In genomic region chr11:17163742-17164141, GRCh38 we compare ENCODE assay signal across 28 cellular contexts. TPM values are rescaled to one million over a fixed set of nuclear protein-coding genes. Genes with fewer than 3 reads are reported as not detected.
DNase-seq lines count a peak whose midpoint lies in the region; ATAC-seq, FAIRE-seq and TF ChIP-seq lines count a peak whose summit lies in the region.
"Had no signal": no experiment of that assay in that cellular context is flagged by ENCODE, and none has a peak within 500 bp of the region (broad histone marks: within the 10 kb centered on the region; RNA-seq: fewer than 3 reads in every experiment).

No MANE protein-coding gene starts in this region.

- CTCF ChIA-PET in K562 (lab: Yijun Ruan, JAX; ENCODE audit: low intra/inter-chr PET ratio), result no interaction called here
- CTCF ChIA-PET in activated CD4-positive, alpha-beta T cell treated with anti-CD3 and anti-CD28 coated beads, Interleukin-2, amount 10 ng/mL, durations not matched to agents 7 days and 5 days (lab: Charles Lee), result interaction anchor here (1.0 kb wide), 1 partner anchor 14 kb away, joined by 6 read pairs; no protein-coding TSS in a partner anchor

- H3K9me3 ChIP-seq in K562 (replicated peaks; ENCODE audit: control insufficient read depth, insufficient read depth, low read depth, low read length), result no peaks in the 10 kb centered on the region
- H3K9me3 ChIP-seq: gastrocnemius medialis, vagina had no signal

- peaks cover 61% of the 10 kb centered on the region for H3K4me1 Mint-ChIP-seq in stimulated activated memory B cell treated with anti-CD40 and anti-IgM and Interleukin-4, amounts not matched to agents 10 μg/mL and 1 μg/mL and 100 μg/mL, for 72 hours
- peaks cover 30% of the 10 kb centered on the region for H3K4me1 Mint-ChIP-seq in activated CD4-positive, alpha-beta T cell treated with anti-CD3 and anti-CD28 coated beads, Interleukin-2, amount 10 ng/mL, durations not matched to agents 7 days and 5 days

- no peak overlapping the region for H2AFZ ChIP-seq in K562 (ENCODE audit: low read depth, low read length)
- H2AFZ ChIP-seq: hepatocyte had no signal

- H3K79me2 ChIP-seq in K562 (ENCODE audit: control insufficient read depth, insufficient read depth, low read length), result peaks cover 40% of the 10 kb centered on the region

- 0 out of 2 replicates have a peak, but pooled peaks cover 3% of the 10 kb centered on the region for H4K20me1 ChIP-seq in K562 (replicated peaks; ENCODE audit: control insufficient read depth, insufficient read depth, low read length)

- TF ChIP-seq CTCF in K562 (IDR thresholded peaks at IDR 0.05 in 2 of 3, conservative IDR thresholded peaks at IDR 0.05 in 1 of 3; ENCODE audit: insufficient read depth in 2 of 3, low read depth in 1 of 3, low read length in 3 of 3), result no peak

- H3K9me1 ChIP-seq in K562 (ENCODE audit: control insufficient read depth, insufficient read depth, low read length), result no peaks in the 10 kb centered on the region

- POLR2A ChIA-PET in K562 (lab: Yijun Ruan, JAX), result no interaction called here
- POLR2A ChIA-PET in activated CD4-positive, alpha-beta T cell treated with anti-CD3 and anti-CD28 coated beads, Interleukin-2, amount 10 ng/mL, durations not matched to agents 7 days and 5 days (lab: Charles Lee), result interaction anchor here (0.6 kb wide), 1 partner anchor 29 kb away, joined by 3 read pairs; no protein-coding TSS in a partner anchor

- H3K9ac ChIP-seq in K562 (ENCODE audit: insufficient read depth in 1 of 2, low read depth in 2 of 2, low read length in 2 of 2), result no peak overlapping the region

- intact Hi-C loops in K562 (cut with micrococcal nuclease), result no loop called here

- no peaks in the 10 kb centered on the region for H3K27me3 Mint-ChIP-seq in stimulated activated memory B cell treated with anti-CD40 and anti-IgM and Interleukin-4, amounts not matched to agents 10 μg/mL and 1 μg/mL and 100 μg/mL, for 72 hours
- H3K27me3 Mint-ChIP-seq in activated CD4-positive, alpha-beta T cell treated with anti-CD3 and anti-CD28 coated beads, Interleukin-2, amount 10 ng/mL, durations not matched to agents 7 days and 5 days, result no peaks in the 10 kb centered on the region
- H3K27me3 Mint-ChIP-seq: activated naive CD8-positive, alpha-beta T cell treated with anti-CD3 and anti-CD28 coated beads, Interleukin-2, amount 50 U/mL, for 24 hours; CD4-positive, alpha-beta memory T cell; central memory CD8-positive, alpha-beta T cell; stimulated activated naive B cell treated with anti-CD40 and anti-IgM and Interleukin-4, amounts not matched to agents 10 μg/mL and 1 μg/mL and 100 μg/mL, for 72 hours had no signal

- peaks cover 4% of the 10 kb centered on the region; the same call in 1 of the 3 replicates for H3K36me3 ChIP-seq in K562 (ENCODE audit: control insufficient read depth, insufficient read depth, low read length)

- H3K36me3 Mint-ChIP-seq in stimulated activated memory B cell treated with anti-CD40 and anti-IgM and Interleukin-4, amounts not matched to agents 10 μg/mL and 1 μg/mL and 100 μg/mL, for 72 hours, result peaks cover 43% of the 10 kb centered on the region
- H3K36me3 Mint-ChIP-seq in activated CD4-positive, alpha-beta T cell treated with anti-CD3 and anti-CD28 coated beads, Interleukin-2, amount 10 ng/mL, durations not matched to agents 7 days and 5 days (ENCODE audit: low read depth), result peaks cover 17% of the 10 kb centered on the region

- ATAC-seq in K562 (no peak), HG02885 (IDR thresholded peaks at IDR 0.05; ENCODE audit: poor library complexity, unreplicated experiment) (no peak)
- no peak for ATAC-seq in stimulated activated memory B cell treated with anti-CD40 and anti-IgM and Interleukin-4, amounts not matched to agents 10 μg/mL and 1 μg/mL and 100 μg/mL, for 72 hours
- ATAC-seq: activated naive CD8-positive, alpha-beta T cell treated with anti-CD3 and anti-CD28 coated beads, Interleukin-2, amount 50 U/mL, for 24 hours; gastrocnemius medialis had no signal

- FAIRE-seq in K562 (lab: Jason Lieb, UNC), result no peak
- FAIRE-seq: endometrium had no signal

- no peak for TF ChIP-seq RAD21 in K562 (CRISPR knock-in tag; conservative IDR thresholded peaks at IDR 0.05 in 1 of 2, IDR thresholded peaks at IDR 0.05 in 1 of 2)

- DNase-seq in SIG-M5 treated with dmso at 0.1 percent for 504 hours (lab: John Stamatoyannopoulos, UW; ENCODE audit: unreplicated experiment) (peak; percentile 1), SIG-M5 (lab: John Stamatoyannopoulos, UW) (no peak), NOMO-1 treated with DMSO at 0.1 percent for 48 hours (lab: John Stamatoyannopoulos, UW; ENCODE audit: unreplicated experiment) (peak; percentile 49), K562 (ENCODE audit: extremely low read depth in 1 of 4, low spot score in 3 of 4) (no peak)
- DNase-seq in stimulated activated CD4-positive, alpha-beta T cell treated with anti-CD3 and anti-CD28 coated beads, Interleukin-2, amount 100 ng/mL, for 48 hours, result no peak
- DNase-seq in activated CD4-positive, alpha-beta T cell treated with anti-CD3 and anti-CD28 coated beads, Interleukin-2, amount 10 ng/mL, durations not matched to agents 7 days and 5 days, result no peak
- DNase-seq: activated CD4-positive, alpha-beta T cell treated with anti-CD3 and anti-CD28 coated beads for 4 hours; activated naive CD8-positive, alpha-beta T cell treated with anti-CD3 and anti-CD28 coated beads, Interleukin-2, amount 50 U/mL, for 24 hours; activated T-cell treated with anti-CD3 and anti-CD28 coated beads, Interleukin-2, amount 50 U/mL, for 1 hour; CD4-positive, alpha-beta memory T cell; gastrocnemius medialis; Karpas-422; NCI-H1048; NCI-H1694 treated with DMSO at 0.1 percent for 48 hours; NCI-H2171 treated with DMSO at 0.1 percent for 48 hours; NCI-H524 treated with DMSO at 0.1 percent for 48 hours; RPMI8226; stimulated activated naive B cell treated with anti-CD40 and anti-IgM and Interleukin-4, amounts not matched to agents 10 μg/mL and 1 μg/mL and 100 μg/mL, for 72 hours; T-helper 2 cell had no signal

- TF ChIP-seq POLR2A in K562 (conservative IDR thresholded peaks at IDR 0.05), result no peak

- BruUV-seq in K562 (replicated peaks; lab: Mats Ljungman, UMichigan), result no TSS peak

- peak overlapping the region; percentile 46 for H3K27ac Mint-ChIP-seq in stimulated activated memory B cell treated with anti-CD40 and anti-IgM and Interleukin-4, amounts not matched to agents 10 μg/mL and 1 μg/mL and 100 μg/mL, for 72 hours
- no peak overlapping the region for H3K27ac Mint-ChIP-seq in activated CD4-positive, alpha-beta T cell treated with anti-CD3 and anti-CD28 coated beads, Interleukin-2, amount 10 ng/mL, durations not matched to agents 7 days and 5 days
- H3K27ac Mint-ChIP-seq: activated naive CD8-positive, alpha-beta T cell treated with anti-CD3 and anti-CD28 coated beads, Interleukin-2, amount 50 U/mL, for 24 hours; stimulated activated naive B cell treated with anti-CD40 and anti-IgM and Interleukin-4, amounts not matched to agents 10 μg/mL and 1 μg/mL and 100 μg/mL, for 72 hours had no signal

- peaks cover 0 to 22% of the 10 kb centered on the region in 2 experiments; a peak in 4 of 5 replicates for H3K4me1 ChIP-seq in K562 (replicated peaks in 1 of 2; ENCODE audit: control insufficient read depth in 2 of 2, insufficient read depth in 2 of 2, low read length in 2 of 2)

- in situ Hi-C loops in K562 (cut with MboI), result no loop called here

- H3K4me3 ChIP-seq in K562, result no peak overlapping the region
- H3K4me3 ChIP-seq: gastrocnemius medialis, hepatocyte, smooth muscle cell, vagina had no signal

- H3K4me2 ChIP-seq in K562 (ENCODE audit: insufficient read depth, low read length), result no peak overlapping the region
- H3K4me2 ChIP-seq: smooth muscle cell had no signal

- no peak overlapping the region for H3K27ac ChIP-seq in K562 (ENCODE audit: extremely low read depth, low read depth, low read length)
- H3K27ac ChIP-seq: 22Rv1, vagina, VCaP had no signal

- no peaks in the 10 kb centered on the region for H3K9me3 Mint-ChIP-seq in stimulated activated memory B cell treated with anti-CD40 and anti-IgM and Interleukin-4, amounts not matched to agents 10 μg/mL and 1 μg/mL and 100 μg/mL, for 72 hours
- no peaks in the 10 kb centered on the region for H3K9me3 Mint-ChIP-seq in activated CD4-positive, alpha-beta T cell treated with anti-CD3 and anti-CD28 coated beads, Interleukin-2, amount 10 ng/mL, durations not matched to agents 7 days and 5 days
- H3K9me3 Mint-ChIP-seq: activated naive CD8-positive, alpha-beta T cell treated with anti-CD3 and anti-CD28 coated beads, Interleukin-2, amount 50 U/mL, for 24 hours; CD4-positive, alpha-beta memory T cell; central memory CD8-positive, alpha-beta T cell had no signal

- H3K27me3 ChIP-seq in K562 (ENCODE audit: control insufficient read depth in 2 of 2, insufficient read depth in 2 of 2, low read length in 2 of 2), result no peaks in the 10 kb centered on the region
- H3K27me3 ChIP-seq: gastrocnemius medialis, hepatocyte, vagina had no signal

- 71% methylated on average over 2 of the region's 2 CpGs for WGBS in K562 (ENCODE audit: insufficient coverage, low coverage, missing lambda C conversion rate)

- TF ChIP-seq EP300 in K562 (IDR thresholded peaks at IDR 0.05; ENCODE audit: low read length), result no peak

- no peak overlapping the region for H3K4me3 Mint-ChIP-seq in stimulated activated memory B cell treated with anti-CD40 and anti-IgM and Interleukin-4, amounts not matched to agents 10 μg/mL and 1 μg/mL and 100 μg/mL, for 72 hours
- no peak overlapping the region for H3K4me3 Mint-ChIP-seq in activated CD4-positive, alpha-beta T cell treated with anti-CD3 and anti-CD28 coated beads, Interleukin-2, amount 10 ng/mL, durations not matched to agents 7 days and 5 days
- H3K4me3 Mint-ChIP-seq: activated naive CD8-positive, alpha-beta T cell treated with anti-CD3 and anti-CD28 coated beads, Interleukin-2, amount 50 U/mL, for 24 hours; CD4-positive, alpha-beta memory T cell; central memory CD8-positive, alpha-beta T cell; stimulated activated naive B cell treated with anti-CD40 and anti-IgM and Interleukin-4, amounts not matched to agents 10 μg/mL and 1 μg/mL and 100 μg/mL, for 72 hours had no signal

RNA-seq across cellular contexts. Expression of gene PIK3C2A, which starts 44.0 kb away (rescaled TPM):
- total RNA-seq in K562 (2011; cell fraction: chromatin; rRNA removed; ENCODE audit: low replicate concordance), result 28.0 and 175 TPM in 2 replicates
- 9.2 and 13.8 TPM in 2 replicates for total RNA-seq in K562 (2011; cell fraction: nucleolus; rRNA removed)
- total RNA-seq in K562 (2011; cell fraction: nucleoplasm; rRNA removed), result 26.8 and 30.8 TPM in 2 replicates
- total RNA-seq in K562 (2014; rRNA removed) (10.7 and 11.1 TPM in 2 replicates), K562 (2014; rRNA removed; fragmentation: Illumina TruSeq; extraction: Trizol) (23.7 and 29.9 TPM in 2 replicates), K562 (2015; rRNA removed; fragmentation: Illumina TruSeq; extraction: Trizol) (22.8 and 23.6 TPM in 2 replicates), K562 (2021) (19.0 and 19.6 TPM in 2 replicates)
- polyA plus RNA-seq in K562 (2011; rRNA removed) (24.9 and 25.2 TPM in 2 replicates), K562 (2014; fragmentation: Illumina TruSeq; extraction: Trizol) (12.5 and 15.6 TPM in 2 replicates), K562 (2014; fragmentation: Nextera tagmentation; extraction: Ambion mirVana) (1 to 10 TPM; 3.1 to 4.1 TPM), K562 (2014; rRNA removed) (8.0 and 8.1 TPM in 2 replicates)
- 3.6 and 9.7 TPM in 2 replicates for polyA plus RNA-seq in K562 (2011; cell fraction: cytosol; rRNA removed)
- 9.5 and 18.1 TPM in 2 replicates for polyA plus RNA-seq in K562 (2011; cell fraction: nucleus; rRNA removed)
- 9.8 and 10.4 TPM in 2 replicates for polyA plus RNA-seq in K562 (2012)
- 61.7 and 92.1 TPM in 2 replicates for polyA minus RNA-seq in K562 (2011; rRNA and poly(A)+ RNA removed)
- polyA minus RNA-seq in K562 (2011; cell fraction: cytosol; rRNA and poly(A)+ RNA removed), result 12.8 and 14.2 TPM in 2 replicates
- polyA minus RNA-seq in K562 (2011; cell fraction: nucleus; rRNA and poly(A)+ RNA removed), result 19.3 and 38.9 TPM in 2 replicates
- 10 to 100 TPM; 19.8 to 24.4 TPM for total RNA-seq in activated CD4-positive, alpha-beta T cell treated with anti-CD3 and anti-CD28 coated beads, Interleukin-2, amount 10 ng/mL, durations not matched to agents 7 days and 5 days

Comparison
In these comparisons a context has a peak if more than half of its experiments do, and no peak if none do; other contexts are left out.
1. DNase-seq: peak in SIG-M5 treated with dmso at 0.1 percent for 504 hours (single experiment) and NOMO-1 treated with DMSO at 0.1 percent for 48 hours (single experiment); none in SIG-M5 (single experiment), K562 (0 of 4), stimulated activated CD4-positive, alpha-beta T cell treated with anti-CD3 and anti-CD28 coated beads, Interleukin-2, amount 100 ng/mL, for 48 hours (0 of 2) and activated CD4-positive, alpha-beta T cell treated with anti-CD3 and anti-CD28 coated beads, Interleukin-2, amount 10 ng/mL, durations not matched to agents 7 days and 5 days (single experiment).